ENCODE assay signal across 1 cellular context in the genomic region with DNA sequence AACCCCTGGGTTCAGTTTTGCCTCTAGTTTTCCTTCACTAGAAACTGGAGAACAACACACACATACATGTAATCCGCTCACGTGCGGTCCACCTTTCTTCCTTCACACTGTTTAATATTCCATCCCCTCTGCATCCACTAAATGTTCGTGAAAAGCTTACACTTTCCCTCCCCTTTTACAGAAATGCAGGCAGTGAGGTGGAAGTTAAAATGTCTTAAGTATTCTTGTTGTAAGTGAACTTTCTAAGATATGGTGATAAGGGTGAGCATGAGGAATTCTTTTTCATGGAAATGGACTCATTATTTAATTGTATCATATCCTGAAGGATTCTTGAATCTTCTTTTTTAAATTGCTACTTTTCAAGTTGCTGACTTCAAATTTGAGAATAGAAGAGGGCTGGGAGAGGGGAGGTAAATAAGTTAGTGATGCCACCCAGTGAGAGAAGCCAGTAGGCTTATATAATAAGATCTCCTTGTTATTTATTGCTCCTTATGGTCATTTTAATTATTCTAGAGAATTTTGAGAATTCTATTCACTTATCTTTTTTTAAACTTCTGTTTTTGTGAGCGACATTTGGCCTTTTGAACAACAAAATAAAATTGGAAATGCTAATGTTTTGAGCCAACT.
TF ChIP-seq lines count a peak whose summit lies in the region.

No MANE protein-coding gene starts in this region.

TF ChIP-seq in GM23338, 12 proteins besides CTCF, POLR2A, EP300 and RAD21 (continued from another document):
- TF ChIP-seq, protein P1, sequence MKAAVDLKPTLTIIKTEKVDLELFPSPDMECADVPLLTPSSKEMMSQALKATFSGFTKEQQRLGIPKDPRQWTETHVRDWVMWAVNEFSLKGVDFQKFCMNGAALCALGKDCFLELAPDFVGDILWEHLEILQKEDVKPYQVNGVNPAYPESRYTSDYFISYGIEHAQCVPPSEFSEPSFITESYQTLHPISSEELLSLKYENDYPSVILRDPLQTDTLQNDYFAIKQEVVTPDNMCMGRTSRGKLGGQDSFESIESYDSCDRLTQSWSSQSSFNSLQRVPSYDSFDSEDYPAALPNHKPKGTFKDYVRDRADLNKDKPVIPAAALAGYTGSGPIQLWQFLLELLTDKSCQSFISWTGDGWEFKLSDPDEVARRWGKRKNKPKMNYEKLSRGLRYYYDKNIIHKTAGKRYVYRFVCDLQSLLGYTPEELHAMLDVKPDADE (IDR thresholded peaks at IDR 0.05) = no peak
- TF ChIP-seq, protein P2, sequence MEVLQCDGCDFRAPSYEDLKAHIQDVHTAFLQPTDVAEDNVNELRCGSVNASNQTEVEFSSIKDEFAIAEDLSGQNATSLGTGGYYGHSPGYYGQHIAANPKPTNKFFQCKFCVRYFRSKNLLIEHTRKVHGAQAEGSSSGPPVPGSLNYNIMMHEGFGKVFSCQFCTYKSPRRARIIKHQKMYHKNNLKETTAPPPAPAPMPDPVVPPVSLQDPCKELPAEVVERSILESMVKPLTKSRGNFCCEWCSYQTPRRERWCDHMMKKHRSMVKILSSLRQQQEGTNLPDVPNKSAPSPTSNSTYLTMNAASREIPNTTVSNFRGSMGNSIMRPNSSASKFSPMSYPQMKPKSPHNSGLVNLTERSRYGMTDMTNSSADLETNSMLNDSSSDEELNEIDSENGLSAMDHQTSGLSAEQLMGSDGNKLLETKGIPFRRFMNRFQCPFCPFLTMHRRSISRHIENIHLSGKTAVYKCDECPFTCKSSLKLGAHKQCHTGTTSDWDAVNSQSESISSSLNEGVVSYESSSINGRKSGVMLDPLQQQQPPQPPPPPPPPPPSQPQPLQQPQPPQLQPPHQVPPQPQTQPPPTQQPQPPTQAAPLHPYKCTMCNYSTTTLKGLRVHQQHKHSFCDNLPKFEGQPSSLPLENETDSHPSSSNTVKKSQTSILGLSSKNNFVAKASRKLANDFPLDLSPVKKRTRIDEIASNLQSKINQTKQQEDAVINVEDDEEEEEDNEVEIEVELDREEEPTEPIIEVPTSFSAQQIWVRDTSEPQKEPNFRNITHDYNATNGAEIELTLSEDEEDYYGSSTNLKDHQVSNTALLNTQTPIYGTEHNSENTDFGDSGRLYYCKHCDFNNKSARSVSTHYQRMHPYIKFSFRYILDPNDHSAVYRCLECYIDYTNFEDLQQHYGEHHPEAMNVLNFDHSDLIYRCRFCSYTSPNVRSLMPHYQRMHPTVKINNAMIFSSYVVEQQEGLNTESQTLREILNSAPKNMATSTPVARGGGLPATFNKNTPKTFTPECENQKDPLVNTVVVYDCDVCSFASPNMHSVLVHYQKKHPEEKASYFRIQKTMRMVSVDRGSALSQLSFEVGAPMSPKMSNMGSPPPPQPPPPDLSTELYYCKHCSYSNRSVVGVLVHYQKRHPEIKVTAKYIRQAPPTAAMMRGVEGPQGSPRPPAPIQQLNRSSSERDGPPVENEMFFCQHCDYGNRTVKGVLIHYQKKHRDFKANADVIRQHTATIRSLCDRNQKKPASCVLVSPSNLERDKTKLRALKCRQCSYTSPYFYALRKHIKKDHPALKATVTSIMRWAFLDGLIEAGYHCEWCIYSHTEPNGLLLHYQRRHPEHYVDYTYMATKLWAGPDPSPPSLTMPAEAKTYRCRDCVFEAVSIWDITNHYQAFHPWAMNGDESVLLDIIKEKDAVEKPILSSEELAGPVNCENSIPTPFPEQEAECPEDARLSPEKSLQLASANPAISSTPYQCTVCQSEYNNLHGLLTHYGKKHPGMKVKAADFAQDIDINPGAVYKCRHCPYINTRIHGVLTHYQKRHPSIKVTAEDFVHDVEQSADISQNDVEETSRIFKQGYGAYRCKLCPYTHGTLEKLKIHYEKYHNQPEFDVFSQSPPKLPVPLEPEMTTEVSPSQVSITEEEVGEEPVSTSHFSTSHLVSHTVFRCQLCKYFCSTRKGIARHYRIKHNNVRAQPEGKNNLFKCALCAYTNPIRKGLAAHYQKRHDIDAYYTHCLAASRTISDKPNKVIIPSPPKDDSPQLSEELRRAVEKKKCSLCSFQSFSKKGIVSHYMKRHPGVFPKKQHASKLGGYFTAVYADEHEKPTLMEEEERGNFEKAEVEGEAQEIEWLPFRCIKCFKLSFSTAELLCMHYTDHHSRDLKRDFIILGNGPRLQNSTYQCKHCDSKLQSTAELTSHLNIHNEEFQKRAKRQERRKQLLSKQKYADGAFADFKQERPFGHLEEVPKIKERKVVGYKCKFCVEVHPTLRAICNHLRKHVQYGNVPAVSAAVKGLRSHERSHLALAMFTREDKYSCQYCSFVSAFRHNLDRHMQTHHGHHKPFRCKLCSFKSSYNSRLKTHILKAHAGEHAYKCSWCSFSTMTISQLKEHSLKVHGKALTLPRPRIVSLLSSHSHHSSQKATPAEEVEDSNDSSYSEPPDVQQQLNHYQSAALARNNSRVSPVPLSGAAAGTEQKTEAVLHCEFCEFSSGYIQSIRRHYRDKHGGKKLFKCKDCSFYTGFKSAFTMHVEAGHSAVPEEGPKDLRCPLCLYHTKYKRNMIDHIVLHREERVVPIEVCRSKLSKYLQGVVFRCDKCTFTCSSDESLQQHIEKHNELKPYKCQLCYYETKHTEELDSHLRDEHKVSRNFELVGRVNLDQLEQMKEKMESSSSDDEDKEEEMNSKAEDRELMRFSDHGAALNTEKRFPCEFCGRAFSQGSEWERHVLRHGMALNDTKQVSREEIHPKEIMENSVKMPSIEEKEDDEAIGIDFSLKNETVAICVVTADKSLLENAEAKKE (CRISPR knock-in tag; IDR thresholded peaks at IDR 0.05) = no peak
- TF ChIP-seq NANOG (IDR thresholded peaks at IDR 0.05; ENCODE audit: borderline replicate concordance) = no peak
TF ChIP-seq in GM23338: peak in this region for 0.
